Comparison of ENCODE assay signal across 10 cellular contexts in genomic region chr2:134943540-134943939, GRCh38.
DNase-seq lines count a peak whose midpoint lies in the region; ATAC-seq lines count a peak whose summit lies in the region.
"Had no signal": no experiment of that assay in that cellular context is flagged by ENCODE, and none has a peak within 500 bp of the region (broad histone marks: within the 10 kb centered on the region; RNA-seq: fewer than 3 reads in every experiment).

No MANE protein-coding gene starts in this region.

- ATAC-seq in GM19324 (IDR thresholded peaks at IDR 0.05; ENCODE audit: low FRiP score, unreplicated experiment) (peak; percentile 62), HG03025 (IDR thresholded peaks at IDR 0.05; ENCODE audit: low FRiP score, unreplicated experiment) (peak; percentile 77)

- peaks cover 30% of the 10 kb centered on the region for H3K4me1 ChIP-seq in BLaER1

- H4K20me1 ChIP-seq in BLaER1 = peaks cover 13% of the 10 kb centered on the region; the same call in 1 of the 2 replicates

- peak overlapping the region; percentile 20; the same call in 1 of the 2 replicates for H3K4me3 ChIP-seq in BLaER1
- H3K4me3 ChIP-seq: lung had no signal

- H3K9ac ChIP-seq in BLaER1 = no peak overlapping the region

- no peaks in the 10 kb centered on the region for H3K27me3 ChIP-seq in BLaER1

- H3K4me2 ChIP-seq in BLaER1 = peak overlapping the region; percentile 63

- peak overlapping the region; percentile 71 for H3K27ac ChIP-seq in BLaER1

- DNase-seq in NOMO-1 treated with dmso at 0.1 percent for 144 hours (lab: John Stamatoyannopoulos, UW; ENCODE audit: unreplicated experiment) (peak; percentile 5), inferior parietal cortex (ENCODE audit: extremely low spot score) (no peak), T1000 (lab: John Stamatoyannopoulos, UW) (no peak), NCI-H1105 (lab: John Stamatoyannopoulos, UW) (no peak), GDM1 (lab: John Stamatoyannopoulos, UW) (no peak)
- DNase-seq: activated CD4-positive, alpha-beta T cell treated with anti-CD3 and anti-CD28 coated beads for 48 hours had no signal

- H3K9me3 ChIP-seq in BLaER1 = no peaks in the 10 kb centered on the region

- H3K36me3 ChIP-seq in BLaER1 = peaks cover 77% of the 10 kb centered on the region
